In genomic region chr1:172041102-172041501, GRCh38 we compare ENCODE assay signal across 2 cellular contexts.
TF ChIP-seq lines count a peak whose summit lies in the region.

No MANE protein-coding gene starts in this region.

TF ChIP-seq in SK-N-SH treated with all-trans-retinoic acid at 6 μM for 48 hours, 23 proteins besides CTCF, POLR2A, EP300 and RAD21 (continued from another document):
- TF ChIP-seq, protein P1, sequence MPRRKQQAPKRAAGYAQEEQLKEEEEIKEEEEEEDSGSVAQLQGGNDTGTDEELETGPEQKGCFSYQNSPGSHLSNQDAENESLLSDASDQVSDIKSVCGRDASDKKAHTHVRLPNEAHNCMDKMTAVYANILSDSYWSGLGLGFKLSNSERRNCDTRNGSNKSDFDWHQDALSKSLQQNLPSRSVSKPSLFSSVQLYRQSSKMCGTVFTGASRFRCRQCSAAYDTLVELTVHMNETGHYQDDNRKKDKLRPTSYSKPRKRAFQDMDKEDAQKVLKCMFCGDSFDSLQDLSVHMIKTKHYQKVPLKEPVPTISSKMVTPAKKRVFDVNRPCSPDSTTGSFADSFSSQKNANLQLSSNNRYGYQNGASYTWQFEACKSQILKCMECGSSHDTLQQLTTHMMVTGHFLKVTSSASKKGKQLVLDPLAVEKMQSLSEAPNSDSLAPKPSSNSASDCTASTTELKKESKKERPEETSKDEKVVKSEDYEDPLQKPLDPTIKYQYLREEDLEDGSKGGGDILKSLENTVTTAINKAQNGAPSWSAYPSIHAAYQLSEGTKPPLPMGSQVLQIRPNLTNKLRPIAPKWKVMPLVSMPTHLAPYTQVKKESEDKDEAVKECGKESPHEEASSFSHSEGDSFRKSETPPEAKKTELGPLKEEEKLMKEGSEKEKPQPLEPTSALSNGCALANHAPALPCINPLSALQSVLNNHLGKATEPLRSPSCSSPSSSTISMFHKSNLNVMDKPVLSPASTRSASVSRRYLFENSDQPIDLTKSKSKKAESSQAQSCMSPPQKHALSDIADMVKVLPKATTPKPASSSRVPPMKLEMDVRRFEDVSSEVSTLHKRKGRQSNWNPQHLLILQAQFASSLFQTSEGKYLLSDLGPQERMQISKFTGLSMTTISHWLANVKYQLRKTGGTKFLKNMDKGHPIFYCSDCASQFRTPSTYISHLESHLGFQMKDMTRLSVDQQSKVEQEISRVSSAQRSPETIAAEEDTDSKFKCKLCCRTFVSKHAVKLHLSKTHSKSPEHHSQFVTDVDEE (CRISPR knock-in tag; IDR thresholded peaks at IDR 0.05) = no peak
- no peak for TF ChIP-seq ZNF70 (CRISPR knock-in tag; IDR thresholded peaks at IDR 0.05)
- TF ChIP-seq PPARA (CRISPR knock-in tag; IDR thresholded peaks at IDR 0.05; ENCODE audit: borderline replicate concordance) = no peak

TF ChIP-seq in HepG2, 621 proteins besides CTCF, POLR2A, EP300 and RAD21 (continued from another document):
- TF ChIP-seq ZBTB4 (CRISPR knock-in tag; IDR thresholded peaks at IDR 0.05; ENCODE audit: borderline replicate concordance) = no peak
- TF ChIP-seq DNMT3B (CRISPR knock-in tag; conservative IDR thresholded peaks at IDR 0.05) = no peak
